ENCODE assay signal across 8 cellular contexts in the genomic region with DNA sequence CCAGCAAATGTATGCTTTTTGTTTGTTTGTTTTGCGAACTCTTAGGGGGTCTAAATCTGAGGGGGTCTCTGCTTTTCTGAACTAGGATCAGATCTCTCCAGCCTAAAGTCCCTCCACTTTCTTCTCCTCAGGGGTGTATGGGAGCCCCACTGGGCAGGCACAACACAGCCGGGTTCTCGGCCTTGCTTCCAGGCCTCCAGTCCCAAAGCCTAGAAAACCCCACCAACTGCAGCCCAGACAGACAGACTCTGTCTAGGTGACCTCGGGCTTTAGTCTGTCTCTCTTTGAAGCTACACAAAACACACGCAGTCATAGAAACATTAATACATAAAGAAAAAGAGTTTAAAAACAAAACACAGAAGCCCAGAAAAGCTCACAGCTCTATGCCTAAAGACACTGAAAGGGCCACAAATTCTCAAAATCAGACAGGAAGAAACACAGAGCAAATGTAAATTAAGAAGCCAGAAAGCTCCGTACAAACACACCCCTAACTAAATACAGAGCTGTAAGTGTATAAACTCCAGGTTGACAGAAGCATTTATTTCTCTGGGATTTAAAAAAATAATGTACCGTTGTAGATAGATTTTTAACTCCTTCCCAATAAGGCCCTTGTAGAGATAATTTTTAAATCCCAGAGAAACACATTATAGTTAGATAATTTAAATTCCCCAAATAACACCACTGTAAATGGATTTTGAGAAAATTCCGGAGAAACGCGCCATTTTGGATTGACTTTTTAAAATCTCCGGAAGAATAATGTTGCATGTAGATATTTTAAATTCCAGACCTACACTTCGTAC. TPM values are rescaled to one million over a fixed set of nuclear protein-coding genes. Genes with fewer than 3 reads are reported as not detected.
DNase-seq lines count a peak whose midpoint lies in the region; ATAC-seq, FAIRE-seq and TF ChIP-seq lines count a peak whose summit lies in the region.

No MANE protein-coding gene starts in this region.

- no peak overlapping the region for H2BK20ac ChIP-seq in H9 (ENCODE audit: low read depth, low read length, poor library complexity, severe bottlenecking)

- DNase-seq in H9 (no peak), kidney (peak; percentile 17), activated gamma-delta T cell treated with Interleukin-2 at 50 U/mL for 16 hours (no peak), retina (no peak)
- no peak for DNase-seq in activated T-helper 2 cell treated with anti-CD3 and anti-CD28 coated beads, Interferon-gamma antibody, Interleukin-2, Interleukin-4, amounts not matched to agents 10 μg/mL and 5 μg/mL and 100 μg/mL, durations not matched to agents 14 hours and 24 hours and 36 hours (ENCODE audit: low spot score)

- H3K36me3 Mint-ChIP-seq in H9 (ENCODE audit: insufficient read depth in 1 of 3, low read depth in 3 of 3), result no peaks in the 10 kb centered on the region; a peak in 1 of 7 replicates
- peaks cover 9% of the 10 kb centered on the region for H3K36me3 Mint-ChIP-seq in activated T-helper 2 cell treated with anti-CD3 and anti-CD28 coated beads, Interferon-gamma antibody, Interleukin-2, Interleukin-4, amounts not matched to agents 10 μg/mL and 5 μg/mL and 100 μg/mL, durations not matched to agents 14 hours and 24 hours and 36 hours (ENCODE audit: low read depth)

- intact Hi-C loops in activated T-helper 2 cell treated with anti-CD3 and anti-CD28 coated beads, Interferon-gamma antibody, Interleukin-2, Interleukin-4, amounts not matched to agents 10 μg/mL and 5 μg/mL and 100 μg/mL, durations not matched to agents 14 hours and 24 hours and 36 hours (cut with micrococcal nuclease), result no loop called here
- intact Hi-C loops in kidney (cut with DNase I), result no loop called here

- H3K23me2 ChIP-seq in H9 (ENCODE audit: insufficient read length, low read depth, low read length, poor library complexity, severe bottlenecking), result peaks cover 8% of the 10 kb centered on the region

- no peak overlapping the region for H4K8ac ChIP-seq in H9 (replicated peaks; ENCODE audit: insufficient read length, low read depth, low read length)

- ATAC-seq in HG03460 (IDR thresholded peaks at IDR 0.05; ENCODE audit: unreplicated experiment) (no peak), HG02798 (IDR thresholded peaks at IDR 0.05; ENCODE audit: poor library complexity, unreplicated experiment) (no peak)

- no peak overlapping the region for H2BK5ac ChIP-seq in H9 (ENCODE audit: insufficient read length, low read length)

- H3K4me2 ChIP-seq in H9 (ENCODE audit: insufficient read depth, insufficient read length, low read length), result peak overlapping the region; percentile 64

- H3T11ph ChIP-seq in H9 (ENCODE audit: low read length), result no peak overlapping the region

- peaks cover 93% of the 10 kb centered on the region for H3K27me3 ChIP-seq in H9 (ENCODE audit: insufficient read depth, low read length)

- H2AFZ ChIP-seq in H9 (ENCODE audit: low read length), result no peak overlapping the region

- H3K27ac Mint-ChIP-seq in H9, result no peak overlapping the region
- H3K27ac Mint-ChIP-seq in activated T-helper 2 cell treated with anti-CD3 and anti-CD28 coated beads, Interferon-gamma antibody, Interleukin-2, Interleukin-4, amounts not matched to agents 10 μg/mL and 5 μg/mL and 100 μg/mL, durations not matched to agents 14 hours and 24 hours and 36 hours, result no peak overlapping the region

- no peaks in the 10 kb centered on the region for H3K36me3 ChIP-seq in kidney (ENCODE audit: control insufficient read depth in 1 of 2, insufficient read depth in 2 of 2, low read length in 2 of 2)

- no peak overlapping the region for H3K4ac ChIP-seq in H9 (ENCODE audit: low read depth, low read length)

- H4K5ac ChIP-seq in H9 (ENCODE audit: insufficient read length, low read depth, low read length), result no peak overlapping the region

- FAIRE-seq in A204.1 (lab: Jason Lieb, UNC) (peak; percentile 54), kidney (lab: Jason Lieb, UNC) (no peak)

- H3K27ac ChIP-seq in H9 (ENCODE audit: insufficient read length, low read depth, low read length) (no peak overlapping the region), kidney (ENCODE audit: low read depth in 2 of 2, low read length in 2 of 2) (no peak overlapping the region)

- H2BK12ac ChIP-seq in H9 (ENCODE audit: insufficient read length, low read depth, low read length), result no peak overlapping the region

- H4K20me1 ChIP-seq in H9 (ENCODE audit: control insufficient read depth, insufficient read depth, insufficient read length), result no peaks in the 10 kb centered on the region

- no peak overlapping the region for H3K18ac ChIP-seq in H9 (ENCODE audit: insufficient read length, low read depth, low read length)

- H3K4me3 Mint-ChIP-seq in H9, result peak overlapping the region in 1 of 2 experiments; percentile 75; a peak in 3 of 5 replicates
- H3K4me3 Mint-ChIP-seq in activated T-helper 2 cell treated with anti-CD3 and anti-CD28 coated beads, Interferon-gamma antibody, Interleukin-2, Interleukin-4, amounts not matched to agents 10 μg/mL and 5 μg/mL and 100 μg/mL, durations not matched to agents 14 hours and 24 hours and 36 hours (ENCODE audit: low read depth), result peak overlapping the region; percentile 28

- H3K14ac ChIP-seq in H9 (ENCODE audit: insufficient read depth, low read length), result no peak overlapping the region

- H3K9ac ChIP-seq in H9 (ENCODE audit: extremely low read depth, insufficient read length, low read length) (no peak overlapping the region), kidney (ENCODE audit: low read length in 2 of 2) (no peak overlapping the region)

- H3K79me2 ChIP-seq in H9 (ENCODE audit: insufficient read depth, low read length), result no peaks in the 10 kb centered on the region

- H3K4me1 Mint-ChIP-seq in H9, result peaks cover 20 to 46% of the 10 kb centered on the region in 2 experiments
- peaks cover 28% of the 10 kb centered on the region for H3K4me1 Mint-ChIP-seq in activated T-helper 2 cell treated with anti-CD3 and anti-CD28 coated beads, Interferon-gamma antibody, Interleukin-2, Interleukin-4, amounts not matched to agents 10 μg/mL and 5 μg/mL and 100 μg/mL, durations not matched to agents 14 hours and 24 hours and 36 hours (ENCODE audit: low read depth)

- H3K56ac ChIP-seq in H9 (ENCODE audit: insufficient read length, low read depth, low read length), result no peak overlapping the region

- H2BK120ac ChIP-seq in H9 (ENCODE audit: low read depth, low read length, poor library complexity, severe bottlenecking), result no peak overlapping the region

- peaks cover 0 to 10% of the 10 kb centered on the region in 2 experiments; a peak in 2 of 5 replicates for H3K9me3 Mint-ChIP-seq in H9
- peaks cover 7% of the 10 kb centered on the region for H3K9me3 Mint-ChIP-seq in activated T-helper 2 cell treated with anti-CD3 and anti-CD28 coated beads, Interferon-gamma antibody, Interleukin-2, Interleukin-4, amounts not matched to agents 10 μg/mL and 5 μg/mL and 100 μg/mL, durations not matched to agents 14 hours and 24 hours and 36 hours

- H2BK15ac ChIP-seq in H9 (ENCODE audit: low read depth, low read length), result no peak overlapping the region

- H3K9me3 ChIP-seq in H9 (ENCODE audit: control insufficient read depth, low read depth, low read length) (no peaks in the 10 kb centered on the region), kidney (ENCODE audit: control insufficient read depth in 1 of 2, low read length in 2 of 2) (peaks cover 0 to 7% of the 10 kb centered on the region in 2 donors)

- TF ChIP-seq CTCF in H9 (conservative IDR thresholded peaks at IDR 0.05) (no peak), kidney (IDR thresholded peaks at IDR 0.05; ENCODE audit: borderline replicate concordance, extremely low read depth, insufficient read depth) (no peak)

- no peak overlapping the region for H4K91ac ChIP-seq in H9 (ENCODE audit: insufficient read length, low read depth, low read length)

- H3K4me1 ChIP-seq in H9 (ENCODE audit: insufficient read depth, low read length) (no peaks in the 10 kb centered on the region), kidney (ENCODE audit: control insufficient read depth in 1 of 2, insufficient read depth in 1 of 2, low read depth in 1 of 2, low read length in 2 of 2) (peaks cover 15% of the 10 kb centered on the region in 2 donors)

- WGBS in H9 (ENCODE audit: extremely low coverage, insufficient read length, low lambda C conversion rate), result no CpG with 5 or more reads among the region's 12 CpGs

- no peak overlapping the region for H3K23ac ChIP-seq in H9 (ENCODE audit: insufficient read length, low read depth, low read length)

- no peaks in the 10 kb centered on the region for H3K79me1 ChIP-seq in H9 (ENCODE audit: insufficient read depth, low read depth, low read length, poor library complexity, severe bottlenecking)

- H3K27me3 Mint-ChIP-seq in H9 (ENCODE audit: low read depth), result peaks cover 94% of the 10 kb centered on the region
- peaks cover 74% of the 10 kb centered on the region for H3K27me3 Mint-ChIP-seq in activated T-helper 2 cell treated with anti-CD3 and anti-CD28 coated beads, Interferon-gamma antibody, Interleukin-2, Interleukin-4, amounts not matched to agents 10 μg/mL and 5 μg/mL and 100 μg/mL, durations not matched to agents 14 hours and 24 hours and 36 hours (ENCODE audit: low read depth)

- H2AK5ac ChIP-seq in H9 (ENCODE audit: insufficient read length, low read length), result no peak overlapping the region

- no peak overlapping the region for H3K4me3 ChIP-seq in kidney (ENCODE audit: low read length in 2 of 2)

RNA-seq across cellular contexts. Expression of a gene that starts 2.0 kb away (rescaled TPM):
- total RNA-seq in H9 (2021) (not detected in 2 replicates), kidney (not detected)
- 0.39 and 0.46 TPM in 2 replicates for total RNA-seq in activated T-helper 2 cell treated with anti-CD3 and anti-CD28 coated beads, Interferon-gamma antibody, Interleukin-2, Interleukin-4, amounts not matched to agents 10 μg/mL and 5 μg/mL and 100 μg/mL, durations not matched to agents 14 hours and 24 hours and 36 hours
- polyA plus RNA-seq in kidney (ENCODE audit: insufficient read depth, low read depth, low replicate concordance), result not detected
